In the genomic region with DNA sequence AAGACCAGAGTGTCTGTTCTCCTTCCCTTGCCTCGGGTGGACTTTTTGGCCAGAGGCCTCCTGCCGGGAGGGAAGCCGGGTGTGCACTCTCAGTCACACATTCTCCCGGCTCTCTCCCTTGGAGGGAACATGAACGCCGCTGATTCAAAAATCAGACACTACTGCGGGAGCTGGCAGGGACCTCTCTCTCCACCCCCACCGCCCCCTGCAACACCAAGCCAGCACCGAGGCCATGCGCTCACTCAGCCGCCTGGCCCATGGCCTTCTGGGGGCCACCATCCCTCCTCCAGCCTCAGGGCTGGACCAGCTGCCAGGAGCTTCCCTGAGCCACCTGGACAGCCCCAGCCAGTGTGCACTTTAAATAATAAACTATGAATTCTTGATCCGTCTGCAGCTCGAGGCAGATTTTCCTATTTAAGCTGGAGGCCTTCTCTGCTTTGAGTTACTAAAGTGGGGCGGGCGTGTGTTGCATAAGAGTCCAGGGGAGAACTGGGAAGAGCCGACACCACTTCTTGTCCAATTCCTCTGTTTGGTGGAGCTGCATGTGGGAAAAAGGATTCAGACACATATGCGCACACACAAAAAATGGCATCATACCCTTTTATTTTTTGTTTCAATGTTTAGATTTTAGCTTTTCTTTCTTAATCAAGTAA, we compare ENCODE assay signal across 23 cellular contexts. TPM values are rescaled to one million over a fixed set of nuclear protein-coding genes. Genes with fewer than 3 reads are reported as not detected.
DNase-seq lines count a peak whose midpoint lies in the region; ATAC-seq and TF ChIP-seq lines count a peak whose summit lies in the region.
"Had no signal": no experiment of that assay in that cellular context is flagged by ENCODE, and none has a peak within 500 bp of the region (broad histone marks: within the 10 kb centered on the region; RNA-seq: fewer than 3 reads in every experiment).

No MANE protein-coding gene starts in this region.

- no peak for TF ChIP-seq CTCF in heart right ventricle (IDR thresholded peaks at IDR 0.05)
- TF ChIP-seq CTCF in osteocyte (IDR thresholded peaks at IDR 0.05), result no peak
- no peak for TF ChIP-seq CTCF in upper lobe of left lung (IDR thresholded peaks at IDR 0.05)

- ATAC-seq in heart right ventricle (peak; percentile 40 to 79 (median 66)), upper lobe of left lung (ENCODE audit: low FRiP score in 2 of 2) (peak; percentile 30 to 69), GM21515 (IDR thresholded peaks at IDR 0.05; ENCODE audit: unreplicated experiment) (no peak)
- ATAC-seq: activated CD8-positive, alpha-beta memory T cell treated with anti-CD3 and anti-CD28 coated beads, Interleukin-2, amount 10 ng/mL, durations not matched to agents 7 days and 5 days had no signal

- H3K27ac Mint-ChIP-seq in osteocyte (ENCODE audit: unreplicated experiment), result no peak overlapping the region
- H3K27ac Mint-ChIP-seq: activated CD8-positive, alpha-beta memory T cell treated with anti-CD3 and anti-CD28 coated beads, Interleukin-2, amount 10 ng/mL, durations not matched to agents 7 days and 5 days; activated naive CD8-positive, alpha-beta T cell treated with anti-CD3 and anti-CD28 coated beads for 36 hours; naive B cell had no signal

- H3K27me3 ChIP-seq in heart right ventricle (peaks cover 0 to 4% (median 0%) of the 10 kb centered on the region in 7 donors), upper lobe of left lung (no peaks in the 10 kb centered on the region)

- H3K4me3 ChIP-seq in heart right ventricle (no peak overlapping the region), upper lobe of left lung (no peak overlapping the region)
- H3K4me3 ChIP-seq: skin epidermis had no signal

- DNase-seq in NCI-H1092 treated with DMSO at 0.1 percent for 48 hours (lab: John Stamatoyannopoulos, UW), result peak; percentile 1
- no peak for DNase-seq in NCI-H1092 (lab: John Stamatoyannopoulos, UW)
- peak; percentile 25 to 27 for DNase-seq in heart right ventricle
- peak; percentile 64 for DNase-seq in osteocyte (ENCODE audit: extremely low spot score, unreplicated experiment)
- peak in 1 of 2 donors; percentile 60 for DNase-seq in upper lobe of left lung
- no peak for DNase-seq in NCI-H2081 treated with DMSO at 0.1 percent for 48 hours (lab: John Stamatoyannopoulos, UW)
- no peak for DNase-seq in stimulated activated CD4-positive, alpha-beta T cell treated with anti-CD3 and anti-CD28 coated beads, Interleukin-4, amount 100 ng/mL, for 24 hours
- DNase-seq: 8988T; activated CD4-positive, alpha-beta T cell treated with anti-CD3 and anti-CD28 coated beads for 48 hours; activated CD8-positive, alpha-beta memory T cell treated with anti-CD3 and anti-CD28 coated beads, Interleukin-2, amount 10 ng/mL, durations not matched to agents 7 days and 5 days; activated naive CD8-positive, alpha-beta T cell treated with anti-CD3 and anti-CD28 coated beads for 36 hours; Caco-2; EL; mammary epithelial cell; naive B cell; NCI-H1105; NCI-H510A treated with DMSO at 0.1 percent for 48 hours; stimulated activated CD4-positive, alpha-beta T cell treated with anti-CD3 and anti-CD28 coated beads, Interleukin-2, amount 100 ng/mL, for 24 hours; stimulated activated naive CD4-positive, alpha-beta T cell had no signal

- WGBS in heart right ventricle, 2 donors, result 72 to 76% methylated on average over 17 of the region's 17 CpGs
- WGBS in upper lobe of left lung, 2 donors, result 70 to 80% methylated on average over 14 to 17 of the region's 17 CpGs

- peaks cover 4% of the 10 kb centered on the region for H3K27me3 Mint-ChIP-seq in osteocyte (ENCODE audit: unreplicated experiment)
- H3K27me3 Mint-ChIP-seq: activated CD8-positive, alpha-beta memory T cell treated with anti-CD3 and anti-CD28 coated beads, Interleukin-2, amount 10 ng/mL, durations not matched to agents 7 days and 5 days; activated naive CD8-positive, alpha-beta T cell treated with anti-CD3 and anti-CD28 coated beads for 36 hours had no signal

- H3K36me3 ChIP-seq in heart right ventricle (no peaks in the 10 kb centered on the region), upper lobe of left lung (no peaks in the 10 kb centered on the region)

- H3K4me3 Mint-ChIP-seq in osteocyte (ENCODE audit: unreplicated experiment), result no peak overlapping the region
- H3K4me3 Mint-ChIP-seq: activated CD8-positive, alpha-beta memory T cell treated with anti-CD3 and anti-CD28 coated beads, Interleukin-2, amount 10 ng/mL, durations not matched to agents 7 days and 5 days; activated naive CD8-positive, alpha-beta T cell treated with anti-CD3 and anti-CD28 coated beads for 36 hours; naive B cell had no signal

- intact Hi-C loops in heart right ventricle (cut with DNase I), result no loop called here

- peaks cover 19% of the 10 kb centered on the region for H3K9me3 Mint-ChIP-seq in osteocyte (ENCODE audit: unreplicated experiment)

- peak overlapping the region in 6 of 10 donors; percentile 19 to 67 (median 32) for H3K27ac ChIP-seq in heart right ventricle
- no peak overlapping the region for H3K27ac ChIP-seq in upper lobe of left lung
- H3K27ac ChIP-seq: parathyroid adenoma had no signal

- peaks cover 0 to 18% (median 0%) of the 10 kb centered on the region in 11 donors for H3K9me3 ChIP-seq in heart right ventricle
- peaks cover 0 to 3% (median 1%) of the 10 kb centered on the region in 4 donors for H3K9me3 ChIP-seq in upper lobe of left lung
- H3K9me3 ChIP-seq: Caco-2 had no signal

- H3K36me3 Mint-ChIP-seq in osteocyte (ENCODE audit: unreplicated experiment), result no peaks in the 10 kb centered on the region
- H3K36me3 Mint-ChIP-seq: activated CD8-positive, alpha-beta memory T cell treated with anti-CD3 and anti-CD28 coated beads, Interleukin-2, amount 10 ng/mL, durations not matched to agents 7 days and 5 days; naive B cell had no signal

- no peak for TF ChIP-seq POLR2A in upper lobe of left lung (IDR thresholded peaks at IDR 0.05)

- TF ChIP-seq EP300 in upper lobe of left lung (IDR thresholded peaks at IDR 0.05), result no peak

- H3K4me1 ChIP-seq in heart right ventricle (peaks cover 0 to 14% (median 0%) of the 10 kb centered on the region in 9 donors), upper lobe of left lung (peaks cover 0 to 6% (median 0%) of the 10 kb centered on the region in 4 donors)
- H3K4me1 ChIP-seq: Caco-2, parathyroid adenoma had no signal

- no peaks in the 10 kb centered on the region for H3K4me1 Mint-ChIP-seq in osteocyte (ENCODE audit: unreplicated experiment)
- H3K4me1 Mint-ChIP-seq: activated CD8-positive, alpha-beta memory T cell treated with anti-CD3 and anti-CD28 coated beads, Interleukin-2, amount 10 ng/mL, durations not matched to agents 7 days and 5 days; naive B cell had no signal

RNA-seq across cellular contexts. Expression of a gene that starts 30.6 kb away (rescaled TPM):
- total RNA-seq in heart right ventricle (1 to 10 TPM in 7 of 10 donors, under 1 TPM in 3; 0.47 to 5.0 (median 1.3) TPM), osteocyte (0.39 and 1.5 TPM in 2 replicates), upper lobe of left lung (10 to 100 TPM in 1 of 6 donors, 1 to 10 TPM in 5; 3.2 to 11.5 (median 5.7) TPM)
- polyA plus RNA-seq in heart right ventricle, result under 1 TPM; 0.49 to 0.95 TPM
- polyA plus RNA-seq: BJ had no signal

Comparison
In these comparisons a context has a peak if more than half of its experiments do, and no peak if none do; other contexts are left out.
1. DNase-seq: peak in NCI-H1092 treated with DMSO at 0.1 percent for 48 hours (single experiment), heart right ventricle (2 of 2) and osteocyte (single experiment); none in NCI-H1092 (single experiment), NCI-H2081 treated with DMSO at 0.1 percent for 48 hours (single experiment) and stimulated activated CD4-positive, alpha-beta T cell treated with anti-CD3 and anti-CD28 coated beads, Interleukin-4, amount 100 ng/mL, for 24 hours (single experiment).
2. H3K27ac ChIP-seq: peak in heart right ventricle (6 of 10); none in upper lobe of left lung (0 of 4).